Comparison of ENCODE assay signal across 32 cellular contexts in the genomic region with DNA sequence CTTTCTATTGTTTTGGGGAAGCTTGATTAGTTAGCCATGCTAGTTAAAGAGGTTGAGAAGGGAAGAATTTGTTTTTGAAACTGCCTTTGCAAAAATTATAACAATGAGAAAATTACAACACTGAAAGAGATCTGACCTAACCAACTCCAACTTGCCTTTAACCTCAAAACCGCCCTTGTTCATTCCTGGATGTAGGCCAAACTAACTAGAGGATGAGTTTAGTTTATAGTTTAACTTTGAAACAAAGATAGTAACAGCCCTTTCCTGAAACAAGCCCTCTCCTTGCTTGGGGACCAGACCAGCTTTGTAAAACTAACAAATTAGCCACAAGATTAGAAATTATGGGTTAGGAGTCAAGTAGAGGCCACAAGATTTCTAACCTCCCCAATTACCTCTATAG.
"Had no signal": no experiment of that assay in that cellular context is flagged by ENCODE, and none has a peak within 500 bp of the region (broad histone marks: within the 10 kb centered on the region; RNA-seq: fewer than 3 reads in every experiment).

No MANE protein-coding gene starts in this region.

- ATAC-seq: activated CD4-positive, CD25-positive, alpha-beta regulatory T cell treated with anti-CD3 and anti-CD28 coated beads, Interleukin-2, amount 50 U/mL, for 24 hours; activated CD8-positive, alpha-beta T cell treated with anti-CD3 and anti-CD28 coated beads for 36 hours; activated naive CD8-positive, alpha-beta T cell treated with anti-CD3 and anti-CD28 coated beads, Interleukin-2, amount 50 U/mL, for 24 hours; body of pancreas; gastroesophageal sphincter; T-helper 17 cell had no signal

- H3K27ac ChIP-seq: adrenal gland, body of pancreas, cardiac muscle cell, colonic mucosa, epithelial cell of prostate, esophagus squamous epithelium, gastroesophageal sphincter, WERI-Rb-1 had no signal

- FAIRE-seq: endometrium, endothelial cell of umbilical vein had no signal

- H3K4me1 ChIP-seq: adrenal gland, body of pancreas, colonic mucosa, esophagus squamous epithelium, gastroesophageal sphincter had no signal

- H3K36me3 ChIP-seq: adrenal gland, cardiac muscle cell, colonic mucosa, esophagus squamous epithelium, gastroesophageal sphincter, WERI-Rb-1 had no signal

- H3K27me3 ChIP-seq: adrenal gland, body of pancreas, cardiac muscle cell, colonic mucosa, esophagus squamous epithelium, gastroesophageal sphincter had no signal

- DNase-seq: activated B cell treated with CpG ODN at 0.5 μM for 24 hours; activated CD4-positive, alpha-beta T cell treated with anti-CD3 and anti-CD28 coated beads for 48 hours; activated CD4-positive, alpha-beta T cell treated with anti-CD3 and anti-CD28 coated beads, Interleukin-2, amount 50 U/mL, for 1 hour; activated CD4-positive, alpha-beta T cell treated with anti-CD3 and anti-CD28 coated beads, Interleukin-2, amount 50 U/mL, for 48 hours; activated CD8-positive, alpha-beta memory T cell treated with anti-CD3 and anti-CD28 coated beads for 24 hours; activated CD8-positive, alpha-beta T cell treated with anti-CD3 and anti-CD28 coated beads for 36 hours; activated effector memory CD4-positive, alpha-beta T cell treated with anti-CD3 and anti-CD28 coated beads, Interleukin-2, amount 50 U/mL, for 16 hours; activated naive CD4-positive, alpha-beta T cell treated with anti-CD3 and anti-CD28 coated beads for 36 hours; activated naive CD8-positive, alpha-beta T cell treated with anti-CD3 and anti-CD28 coated beads for 36 hours; activated naive CD8-positive, alpha-beta T cell treated with anti-CD3 and anti-CD28 coated beads, Interleukin-2, amount 50 U/mL, for 24 hours; activated T-cell treated with anti-CD3 and anti-CD28 coated beads, Interleukin-2, amount 50 U/mL, for 48 hours; adrenal gland; amygdala; aorta; body of pancreas; central memory CD4-positive, alpha-beta T cell; cerebellar nuclear complex; colonic mucosa; effector CD8-positive, alpha-beta T cell; esophagus squamous epithelium; foreskin melanocyte; head of caudate nucleus; T-helper 1 cell; T-helper 17 cell; T1000; WERI-Rb-1 had no signal

- H3K9me3 ChIP-seq: adrenal gland, body of pancreas, colonic mucosa, esophagus squamous epithelium had no signal

- H3K4me3 ChIP-seq: adrenal gland, body of pancreas, cardiac muscle cell, colonic mucosa, esophagus squamous epithelium, gastroesophageal sphincter had no signal
